In genomic region chr12:6444031-6444430, GRCh38 we compare ENCODE assay signal across 11 cellular contexts. TPM values are rescaled to one million over a fixed set of nuclear protein-coding genes. Genes with fewer than 3 reads are reported as not detected.
A peak's percentile ranks its signal among the peaks of the same experiment; 100 is the strongest.
DNase-seq lines count a peak whose midpoint lies in the region; ATAC-seq lines count a peak whose summit lies in the region.
"Had no signal": no experiment of that assay in that cellular context is flagged by ENCODE, and none has a peak within 500 bp of the region (broad histone marks: within the 10 kb centered on the region; RNA-seq: fewer than 3 reads in every experiment).

No MANE protein-coding gene starts in this region.

- H3K9me2 ChIP-seq in Karpas-422 (replicated peaks; ENCODE audit: insufficient read depth, low read length), result no peaks in the 10 kb centered on the region

- no peaks in the 10 kb centered on the region for H3K9me3 ChIP-seq in Karpas-422 (ENCODE audit: low read length)

- no peaks in the 10 kb centered on the region for H3K27me3 Mint-ChIP-seq in activated naive CD8-positive, alpha-beta T cell treated with anti-CD3 and anti-CD28 coated beads, Interleukin-2, amount 10 ng/mL, durations not matched to agents 7 days and 5 days

- H3K4me3 ChIP-seq in Karpas-422 (ENCODE audit: low read length), result peak overlapping the region; percentile 77

- no peak for ATAC-seq in activated naive CD8-positive, alpha-beta T cell treated with anti-CD3 and anti-CD28 coated beads, Interleukin-2, amount 10 ng/mL, durations not matched to agents 7 days and 5 days (ENCODE audit: low read depth)
- peak; percentile 31 for ATAC-seq in stimulated activated naive CD8-positive, alpha-beta T cell treated with anti-CD3 and anti-CD28 coated beads, Interleukin-15, Interleukin-2, amounts not matched to agents 100 U/mL and 50 U/mL, for 24 hours
- ATAC-seq in GM18861 (IDR thresholded peaks at IDR 0.05; ENCODE audit: unreplicated experiment), result no peak

- H2AFZ ChIP-seq in Karpas-422 (ENCODE audit: low read length), result no peak overlapping the region

- peak overlapping the region; percentile 100 for H3K27ac ChIP-seq in Karpas-422 (ENCODE audit: low read length)

- peaks cover 6% of the 10 kb centered on the region; the same call in 1 of the 2 replicates for H3K36me3 ChIP-seq in Karpas-422 (ENCODE audit: insufficient read depth, low read length)

- H3K36me3 Mint-ChIP-seq in activated naive CD8-positive, alpha-beta T cell treated with anti-CD3 and anti-CD28 coated beads, Interleukin-2, amount 10 ng/mL, durations not matched to agents 7 days and 5 days, result peaks cover 27% of the 10 kb centered on the region

- POLR2A ChIA-PET in activated naive CD8-positive, alpha-beta T cell treated with anti-CD3 and anti-CD28 coated beads, Interleukin-2, amount 10 ng/mL, durations not matched to agents 7 days and 5 days (lab: Charles Lee), result interaction anchor here (0.5 to 6.4 kb wide), 10 partner anchors 8 to 124 kb away, joined by 3 to 177 read pairs (median 26); partner anchors contain the start of genes GAPDH, NOP2, TAPBPL and VAMP1

- no peaks in the 10 kb centered on the region for H3K9me3 Mint-ChIP-seq in activated naive CD8-positive, alpha-beta T cell treated with anti-CD3 and anti-CD28 coated beads, Interleukin-2, amount 10 ng/mL, durations not matched to agents 7 days and 5 days

- H3K4me2 ChIP-seq in Karpas-422 (ENCODE audit: low read depth, low read length, poor library complexity, severe bottlenecking), result peak overlapping the region; percentile 88

- peaks cover 76% of the 10 kb centered on the region for H3K4me1 ChIP-seq in Karpas-422 (ENCODE audit: low read length)

- peaks cover 49% of the 10 kb centered on the region for H3K4me1 Mint-ChIP-seq in activated naive CD8-positive, alpha-beta T cell treated with anti-CD3 and anti-CD28 coated beads, Interleukin-2, amount 10 ng/mL, durations not matched to agents 7 days and 5 days

- peaks cover 15% of the 10 kb centered on the region for H3K79me2 ChIP-seq in Karpas-422 (ENCODE audit: low read length)

- H3K27ac Mint-ChIP-seq in activated naive CD8-positive, alpha-beta T cell treated with anti-CD3 and anti-CD28 coated beads, Interleukin-2, amount 10 ng/mL, durations not matched to agents 7 days and 5 days, result peak overlapping the region; percentile 94

- no peaks in the 10 kb centered on the region for H4K20me1 ChIP-seq in Karpas-422 (ENCODE audit: insufficient read depth, low read depth, low read length)

- peak; percentile 20 for DNase-seq in activated T-cell treated with anti-CD3 and anti-CD28 coated beads, Interleukin-2, amount 50 U/mL, for 1 hour
- DNase-seq in activated T-cell treated with anti-CD3 and anti-CD28 coated beads for 4 hours, result no peak
- DNase-seq in Karpas-422, result peak; percentile 86
- DNase-seq in activated naive CD8-positive, alpha-beta T cell treated with anti-CD3 and anti-CD28 coated beads, Interleukin-2, amount 10 ng/mL, durations not matched to agents 7 days and 5 days, result no peak
- DNase-seq in stimulated activated naive CD8-positive, alpha-beta T cell treated with anti-CD3 and anti-CD28 coated beads, Interleukin-15, Interleukin-2, amounts not matched to agents 100 U/mL and 50 U/mL, for 24 hours, result no peak
- DNase-seq in stimulated activated CD4-positive, alpha-beta T cell treated with anti-CD3 and anti-CD28 coated beads, Interleukin-12 subunit alpha, Interleukin-12 subunit beta, amount 100 ng/mL, for 4 hours, result no peak
- no peak for DNase-seq in NCI-H2171 treated with DMSO at 0.1 percent for 48 hours (lab: John Stamatoyannopoulos, UW)
- DNase-seq: effector CD8-positive, alpha-beta T cell; NCI-H510A treated with DMSO at 0.1 percent for 48 hours had no signal

- peak overlapping the region; percentile 94 for H3K4me3 Mint-ChIP-seq in activated naive CD8-positive, alpha-beta T cell treated with anti-CD3 and anti-CD28 coated beads, Interleukin-2, amount 10 ng/mL, durations not matched to agents 7 days and 5 days

- peak overlapping the region; percentile 100 for H3K9ac ChIP-seq in Karpas-422 (ENCODE audit: low read length)

- H3K27me3 ChIP-seq in Karpas-422 (ENCODE audit: low read length), result no peaks in the 10 kb centered on the region

RNA-seq across cellular contexts. Expression of gene CD27, which starts 0.7 kb away (rescaled TPM):
- total RNA-seq in Karpas-422 (2014; rRNA removed; shearing (Covaris generic); ENCODE audit: low replicate concordance), result 155 and 203 TPM in 2 replicates
- total RNA-seq in activated naive CD8-positive, alpha-beta T cell treated with anti-CD3 and anti-CD28 coated beads, Interleukin-2, amount 10 ng/mL, durations not matched to agents 7 days and 5 days, result 100 to 1,000 TPM; 152 to 158 TPM
- total RNA-seq: Daoy had no signal

RNA-seq across cellular contexts. Expression of gene TAPBPL, which starts 7.8 kb away (rescaled TPM):
- 6.1 and 11.2 TPM in 2 replicates for total RNA-seq in Karpas-422 (2014; rRNA removed; shearing (Covaris generic); ENCODE audit: low replicate concordance)
- 10 to 100 TPM; 49.4 to 50.1 TPM for total RNA-seq in activated naive CD8-positive, alpha-beta T cell treated with anti-CD3 and anti-CD28 coated beads, Interleukin-2, amount 10 ng/mL, durations not matched to agents 7 days and 5 days

RNA-seq across cellular contexts. Expression of gene VAMP1, which starts 26.4 kb away (rescaled TPM):
- total RNA-seq in Karpas-422 (2014; rRNA removed; shearing (Covaris generic); ENCODE audit: low replicate concordance), result 528 and 555 TPM in 2 replicates
- 10 to 100 TPM; 65.5 to 72.1 TPM for total RNA-seq in activated naive CD8-positive, alpha-beta T cell treated with anti-CD3 and anti-CD28 coated beads, Interleukin-2, amount 10 ng/mL, durations not matched to agents 7 days and 5 days

RNA-seq across cellular contexts. Expression of gene MRPL51, which starts 49.0 kb away (rescaled TPM):
- 171 and 201 TPM in 2 replicates for total RNA-seq in Karpas-422 (2014; rRNA removed; shearing (Covaris generic); ENCODE audit: low replicate concordance)
- 100 to 1,000 TPM; 169 to 170 TPM for total RNA-seq in activated naive CD8-positive, alpha-beta T cell treated with anti-CD3 and anti-CD28 coated beads, Interleukin-2, amount 10 ng/mL, durations not matched to agents 7 days and 5 days

RNA-seq across cellular contexts. Expression of gene NCAPD2, which starts 49.9 kb away (rescaled TPM):
- total RNA-seq in Karpas-422 (2014; rRNA removed; shearing (Covaris generic); ENCODE audit: low replicate concordance), result 103 and 124 TPM in 2 replicates
- 100 to 1,000 TPM; 147 to 157 TPM for total RNA-seq in activated naive CD8-positive, alpha-beta T cell treated with anti-CD3 and anti-CD28 coated beads, Interleukin-2, amount 10 ng/mL, durations not matched to agents 7 days and 5 days

Comparison
In these comparisons a context has a peak if more than half of its experiments do, and no peak if none do; other contexts are left out.
1. DNase-seq: peak in activated T-cell treated with anti-CD3 and anti-CD28 coated beads, Interleukin-2, amount 50 U/mL, for 1 hour (single experiment) and Karpas-422 (single experiment); none in activated T-cell treated with anti-CD3 and anti-CD28 coated beads for 4 hours (single experiment), activated naive CD8-positive, alpha-beta T cell treated with anti-CD3 and anti-CD28 coated beads, Interleukin-2, amount 10 ng/mL, durations not matched to agents 7 days and 5 days (single experiment), stimulated activated naive CD8-positive, alpha-beta T cell treated with anti-CD3 and anti-CD28 coated beads, Interleukin-15, Interleukin-2, amounts not matched to agents 100 U/mL and 50 U/mL, for 24 hours (single experiment), stimulated activated CD4-positive, alpha-beta T cell treated with anti-CD3 and anti-CD28 coated beads, Interleukin-12 subunit alpha, Interleukin-12 subunit beta, amount 100 ng/mL, for 4 hours (single experiment) and NCI-H2171 treated with DMSO at 0.1 percent for 48 hours (single experiment).